24 cellular contexts compared by ENCODE assay signal in the genomic region with DNA sequence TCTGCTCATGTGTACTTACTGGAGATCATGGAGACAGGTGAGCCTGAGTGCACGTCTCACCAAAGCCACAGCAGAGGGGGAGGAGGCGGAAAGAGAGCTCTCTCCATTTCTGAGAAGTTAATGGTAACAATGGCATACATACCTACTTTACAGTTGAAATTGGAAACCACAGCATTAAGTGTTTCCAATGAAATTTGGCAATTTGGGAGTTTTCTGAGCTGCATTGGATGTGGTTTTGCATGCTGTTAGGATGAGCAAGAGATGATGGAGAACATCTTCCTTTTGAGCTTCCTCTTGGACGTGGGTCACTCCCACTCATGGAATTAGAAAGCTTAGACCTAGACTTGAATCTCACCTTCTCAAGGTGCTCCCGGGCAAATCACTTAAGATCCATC. TPM values are rescaled to one million over a fixed set of nuclear protein-coding genes. Genes with fewer than 3 reads are reported as not detected.
DNase-seq lines count a peak whose midpoint lies in the region; ATAC-seq, FAIRE-seq and TF ChIP-seq lines count a peak whose summit lies in the region.
"Had no signal": no experiment of that assay in that cellular context is flagged by ENCODE, and none has a peak within 500 bp of the region (broad histone marks: within the 10 kb centered on the region; RNA-seq: fewer than 3 reads in every experiment).

No MANE protein-coding gene starts in this region.

- peak overlapping the region; percentile 80 for H3K27ac Mint-ChIP-seq in T-helper 1 cell treated with Interleukin-12 subunit alpha and Interleukin-12 subunit beta and Interleukin-4 antibody, amounts not matched to agents 30 μg/mL and 1 μg/mL, for 36 hours
- peak overlapping the region; percentile 30 for H3K27ac Mint-ChIP-seq in activated T-helper 2 cell treated with anti-CD3 and anti-CD28 coated beads, Interferon-gamma antibody, Interleukin-2, Interleukin-4, amounts not matched to agents 10 μg/mL and 5 μg/mL and 100 μg/mL, durations not matched to agents 14 hours and 24 hours and 36 hours
- no peak overlapping the region for H3K27ac Mint-ChIP-seq in type B pancreatic cell
- H3K27ac Mint-ChIP-seq: activated B cell treated with CpG ODN at 0.5 μM for 24 hours had no signal

- peaks cover 20% of the 10 kb centered on the region for H3K4me1 Mint-ChIP-seq in T-helper 1 cell treated with Interleukin-12 subunit alpha and Interleukin-12 subunit beta and Interleukin-4 antibody, amounts not matched to agents 30 μg/mL and 1 μg/mL, for 36 hours (ENCODE audit: low read depth)
- H3K4me1 Mint-ChIP-seq in activated T-helper 2 cell treated with anti-CD3 and anti-CD28 coated beads, Interferon-gamma antibody, Interleukin-2, Interleukin-4, amounts not matched to agents 10 μg/mL and 5 μg/mL and 100 μg/mL, durations not matched to agents 14 hours and 24 hours and 36 hours (ENCODE audit: low read depth), result peaks cover 28% of the 10 kb centered on the region
- H3K4me1 Mint-ChIP-seq in type B pancreatic cell (ENCODE audit: unreplicated experiment), result no peaks in the 10 kb centered on the region

- H3K4me2 ChIP-seq in HepG2 (ENCODE audit: low read depth, low read length), result peak overlapping the region; percentile 1; the same call in 1 of the 2 replicates
- H3K4me2 ChIP-seq: hepatocyte had no signal

- no peak overlapping the region for H3K27ac ChIP-seq in HepG2 (ENCODE audit: extremely low read length, insufficient read depth, low read length)
- H3K27ac ChIP-seq: brain microvascular endothelial cell, colonic mucosa, hepatocyte, SK-N-MC, stomach, upper lobe of right lung had no signal

- H3K4me3 Mint-ChIP-seq in T-helper 1 cell treated with Interleukin-12 subunit alpha and Interleukin-12 subunit beta and Interleukin-4 antibody, amounts not matched to agents 30 μg/mL and 1 μg/mL, for 36 hours, result no peak overlapping the region
- H3K4me3 Mint-ChIP-seq in activated T-helper 2 cell treated with anti-CD3 and anti-CD28 coated beads, Interferon-gamma antibody, Interleukin-2, Interleukin-4, amounts not matched to agents 10 μg/mL and 5 μg/mL and 100 μg/mL, durations not matched to agents 14 hours and 24 hours and 36 hours (ENCODE audit: low read depth), result no peak overlapping the region
- no peak overlapping the region for H3K4me3 Mint-ChIP-seq in type B pancreatic cell
- H3K4me3 Mint-ChIP-seq: activated B cell treated with CpG ODN at 0.5 μM for 24 hours; activated naive CD8-positive, alpha-beta T cell treated with anti-CD3 and anti-CD28 coated beads, Interleukin-2, amount 50 U/mL, for 24 hours had no signal

- H3K27me3 ChIP-seq in HepG2 (ENCODE audit: control insufficient read depth in 1 of 2, insufficient read depth in 2 of 2, low read length in 2 of 2), result peaks cover 0 to 7% of the 10 kb centered on the region in 2 experiments; a peak in 2 of 5 replicates
- H3K27me3 ChIP-seq: brain microvascular endothelial cell, colonic mucosa, hepatocyte, stomach, upper lobe of right lung had no signal

- no peak for TF ChIP-seq CTCF in HepG2 (CRISPR knock-in tag; IDR thresholded peaks at IDR 0.05)
- TF ChIP-seq CTCF in type B pancreatic cell (conservative IDR thresholded peaks at IDR 0.05), result no peak

- H2AFZ ChIP-seq in HepG2 (ENCODE audit: low read length), result no peak overlapping the region
- H2AFZ ChIP-seq: hepatocyte had no signal

- TF ChIP-seq POLR2A in HepG2 (IDR thresholded peaks at IDR 0.05; ENCODE audit: insufficient read depth in 1 of 2, low read depth in 2 of 2, low read length in 2 of 2), result no peak

- TF ChIP-seq RAD21 in HepG2 (CRISPR knock-in tag; IDR thresholded peaks at IDR 0.05), result no peak

- in situ Hi-C loops in HepG2 (cut with HindIII; ENCODE audit: extremely low pct_ligation_motif_present, low pct_unique_long_range_greater_than_20kb), result no loop called here

- no peaks in the 10 kb centered on the region for H3K9me3 Mint-ChIP-seq in T-helper 1 cell treated with Interleukin-12 subunit alpha and Interleukin-12 subunit beta and Interleukin-4 antibody, amounts not matched to agents 30 μg/mL and 1 μg/mL, for 36 hours
- H3K9me3 Mint-ChIP-seq in activated T-helper 2 cell treated with anti-CD3 and anti-CD28 coated beads, Interferon-gamma antibody, Interleukin-2, Interleukin-4, amounts not matched to agents 10 μg/mL and 5 μg/mL and 100 μg/mL, durations not matched to agents 14 hours and 24 hours and 36 hours, result no peaks in the 10 kb centered on the region
- no peaks in the 10 kb centered on the region for H3K9me3 Mint-ChIP-seq in type B pancreatic cell
- H3K9me3 Mint-ChIP-seq: activated B cell treated with CpG ODN at 0.5 μM for 24 hours; activated naive CD8-positive, alpha-beta T cell treated with anti-CD3 and anti-CD28 coated beads, Interleukin-2, amount 50 U/mL, for 24 hours had no signal

- WGBS in HepG2 (ENCODE audit: low lambda C conversion rate), result 32% methylated on average over 4 of the region's 4 CpGs

- no TSS peak for BruUV-seq in HepG2 (replicated peaks; lab: Mats Ljungman, UMichigan)

- no peak overlapping the region for H3K4me3 ChIP-seq in HepG2 (replicated peaks in 1 of 3; ENCODE audit: insufficient read depth in 1 of 3, low read depth in 2 of 3, low read length in 3 of 3)
- H3K4me3 ChIP-seq: colonic mucosa, hepatocyte, lung, SK-N-MC, stomach, upper lobe of right lung had no signal

- DNase-seq in T-helper 1 cell (no peak), HS-5 (ENCODE audit: low read depth) (peak; percentile 63), HepG2 (ENCODE audit: low spot score) (no peak), type B pancreatic cell (ENCODE audit: extremely low spot score, unreplicated experiment) (no peak), mesenteric fat pad (ENCODE audit: low spot score) (no peak)
- DNase-seq in activated T-helper 2 cell treated with anti-CD3 and anti-CD28 coated beads, Interferon-gamma antibody, Interleukin-2, Interleukin-4, amounts not matched to agents 10 μg/mL and 5 μg/mL and 100 μg/mL, durations not matched to agents 14 hours and 24 hours and 36 hours (ENCODE audit: low spot score), result no peak
- DNase-seq: NCI-H2029, occipital lobe, upper lobe of right lung had no signal

- H3K79me2 ChIP-seq in HepG2 (ENCODE audit: insufficient read depth, low read length), result no peaks in the 10 kb centered on the region
- H3K79me2 ChIP-seq: hepatocyte had no signal

- no peaks in the 10 kb centered on the region for H3K36me3 Mint-ChIP-seq in T-helper 1 cell treated with Interleukin-12 subunit alpha and Interleukin-12 subunit beta and Interleukin-4 antibody, amounts not matched to agents 30 μg/mL and 1 μg/mL, for 36 hours (ENCODE audit: low read depth)
- H3K36me3 Mint-ChIP-seq in activated T-helper 2 cell treated with anti-CD3 and anti-CD28 coated beads, Interferon-gamma antibody, Interleukin-2, Interleukin-4, amounts not matched to agents 10 μg/mL and 5 μg/mL and 100 μg/mL, durations not matched to agents 14 hours and 24 hours and 36 hours (ENCODE audit: low read depth), result no peaks in the 10 kb centered on the region
- no peaks in the 10 kb centered on the region for H3K36me3 Mint-ChIP-seq in type B pancreatic cell

- H3K27me3 Mint-ChIP-seq in T-helper 1 cell treated with Interleukin-12 subunit alpha and Interleukin-12 subunit beta and Interleukin-4 antibody, amounts not matched to agents 30 μg/mL and 1 μg/mL, for 36 hours (ENCODE audit: low read depth), result peaks cover 3% of the 10 kb centered on the region
- H3K27me3 Mint-ChIP-seq in activated T-helper 2 cell treated with anti-CD3 and anti-CD28 coated beads, Interferon-gamma antibody, Interleukin-2, Interleukin-4, amounts not matched to agents 10 μg/mL and 5 μg/mL and 100 μg/mL, durations not matched to agents 14 hours and 24 hours and 36 hours (ENCODE audit: low read depth), result no peaks in the 10 kb centered on the region
- H3K27me3 Mint-ChIP-seq in type B pancreatic cell, result peaks cover 3% of the 10 kb centered on the region
- H3K27me3 Mint-ChIP-seq: activated B cell treated with CpG ODN at 0.5 μM for 24 hours; activated naive CD8-positive, alpha-beta T cell treated with anti-CD3 and anti-CD28 coated beads, Interleukin-2, amount 50 U/mL, for 24 hours had no signal

- TF ChIP-seq EP300 in HepG2 (IDR thresholded peaks at IDR 0.05; ENCODE audit: low read depth in 2 of 2, low read length in 2 of 2) (no peak), HepG2 (CRISPR knock-in tag; IDR thresholded peaks at IDR 0.05; ENCODE audit: borderline replicate concordance) (no peak)

- H4K20me1 ChIP-seq in HepG2 (ENCODE audit: insufficient read depth, low read length), result no peaks in the 10 kb centered on the region

- intact Hi-C loops in activated T-helper 2 cell treated with anti-CD3 and anti-CD28 coated beads, Interferon-gamma antibody, Interleukin-2, Interleukin-4, amounts not matched to agents 10 μg/mL and 5 μg/mL and 100 μg/mL, durations not matched to agents 14 hours and 24 hours and 36 hours (cut with micrococcal nuclease), result loop anchor here (1.0 to 10.0 kb wide), 3 partner anchors 57 to 261 kb away; no protein-coding TSS in a partner anchor
- intact Hi-C loops in HepG2 (cut with micrococcal nuclease; ENCODE audit: unreplicated experiment), result loop anchor here (1.0 to 10.0 kb wide), 2 partner anchors 136 to 271 kb away; no protein-coding TSS in a partner anchor

- no peak overlapping the region for H3K9ac ChIP-seq in HepG2 (ENCODE audit: insufficient read depth, low read depth, low read length)

- H3K4me1 ChIP-seq in HepG2 (ENCODE audit: insufficient read depth, low read length), result peaks cover 26% of the 10 kb centered on the region
- H3K4me1 ChIP-seq: upper lobe of right lung had no signal

- no peaks in the 10 kb centered on the region for H3K36me3 ChIP-seq in HepG2 (replicated peaks in 1 of 2; ENCODE audit: control insufficient read depth in 1 of 2, insufficient read depth in 2 of 2, low read length in 2 of 2)
- H3K36me3 ChIP-seq: brain microvascular endothelial cell, colonic mucosa, stomach, upper lobe of right lung had no signal

- CTCF ChIA-PET in HepG2 (lab: Yijun Ruan, JAX; ENCODE audit: low intra/inter-chr PET ratio, low total read pairs), result interaction anchor here (5.8 kb wide), 1 partner anchor 136 kb away, joined by 86 read pairs; no protein-coding TSS in a partner anchor

- no peaks in the 10 kb centered on the region for H3K9me3 ChIP-seq in HepG2 (ENCODE audit: low read length)
- H3K9me3 ChIP-seq: colonic mucosa, stomach, upper lobe of right lung had no signal

- POLR2A ChIA-PET in HepG2 (lab: Yijun Ruan, JAX), result no interaction called here

- FAIRE-seq in HepG2 (lab: Jason Lieb, UNC), result no peak
- FAIRE-seq: endometrium, GM19239 had no signal

- ATAC-seq in HepG2 (peak; percentile 28; the same call in 2 of the 3 replicates), HG02798 (IDR thresholded peaks at IDR 0.05; ENCODE audit: poor library complexity, unreplicated experiment) (no peak)

RNA-seq across cellular contexts. Expression of a gene that starts 25.5 kb away (rescaled TPM):
- not detected in 2 replicates for total RNA-seq in activated T-helper 2 cell treated with anti-CD3 and anti-CD28 coated beads, Interferon-gamma antibody, Interleukin-2, Interleukin-4, amounts not matched to agents 10 μg/mL and 5 μg/mL and 100 μg/mL, durations not matched to agents 14 hours and 24 hours and 36 hours
- not detected in 2 replicates for total RNA-seq in HepG2 (2016; rRNA removed; fragmentation: Illumina TruSeq; extraction: Trizol)
- total RNA-seq in HepG2 (2016; cell fraction: cytosol; rRNA removed; fragmentation: Illumina TruSeq; extraction: Trizol; ENCODE audit: low read depth), result not detected in 2 replicates
- not detected in 2 replicates for total RNA-seq in HepG2 (2016; cell fraction: insoluble cytoplasmic fraction; rRNA removed; fragmentation: Illumina TruSeq; extraction: Trizol)
- not detected in 2 replicates for total RNA-seq in HepG2 (2016; cell fraction: membrane; rRNA removed; fragmentation: Illumina TruSeq; extraction: Trizol)
- total RNA-seq in HepG2 (2016; cell fraction: nucleus; rRNA removed; fragmentation: Illumina TruSeq; extraction: Trizol), result not detected in 2 replicates
- 0.16 TPM in 1 of 2 replicates, not detected in the other for polyA plus RNA-seq in HepG2 (2011; rRNA removed)
- polyA plus RNA-seq in HepG2 (2011; cell fraction: cytosol; rRNA removed), result not detected in 2 replicates
- polyA plus RNA-seq in HepG2 (2011; cell fraction: nucleus; rRNA removed), result 0.54 and 0.80 TPM in 2 replicates
- polyA plus RNA-seq in HepG2 (2012), result not detected in 2 replicates
- not detected in 2 replicates for polyA plus RNA-seq in HepG2 (2016; cell fraction: cytosol; fragmentation: Illumina TruSeq; extraction: Trizol; ENCODE audit: low read depth)
- polyA plus RNA-seq in HepG2 (2016; cell fraction: insoluble cytoplasmic fraction; fragmentation: Illumina TruSeq; extraction: Trizol; ENCODE audit: low read depth), result not detected in 2 replicates
- not detected in 2 replicates for polyA plus RNA-seq in HepG2 (2016; cell fraction: membrane; fragmentation: Illumina TruSeq; extraction: Trizol; ENCODE audit: low read depth)
- polyA plus RNA-seq in HepG2 (2016; cell fraction: nucleus; fragmentation: Illumina TruSeq; extraction: Trizol; ENCODE audit: insufficient read depth, low read depth), result 0.70 and 1.7 TPM in 2 replicates
- not detected in 2 replicates for polyA minus RNA-seq in HepG2 (2011; rRNA and poly(A)+ RNA removed; ENCODE audit: low replicate concordance)
- polyA minus RNA-seq in HepG2 (2011; cell fraction: cytosol; rRNA and poly(A)+ RNA removed), result not detected in 2 replicates
- not detected in 2 replicates for polyA minus RNA-seq in HepG2 (2011; cell fraction: nucleus; rRNA and poly(A)+ RNA removed)
- not detected in 2 replicates for total RNA-seq in type B pancreatic cell (ENCODE audit: low replicate concordance)
- not detected for total RNA-seq in mesenteric fat pad
- total RNA-seq: activated B cell treated with CpG ODN at 0.5 μM for 24 hours; activated CD8-positive, alpha-beta memory T cell treated with anti-CD3 and anti-CD28 coated beads for 36 hours; hepatocyte; lung; myocyte; occipital lobe; renal cortical epithelial cell; stomach; upper lobe of right lung had no signal
- polyA plus RNA-seq: hepatocyte had no signal

RNA-seq across cellular contexts. Expression of a gene that starts 48.9 kb away (rescaled TPM):
- total RNA-seq in activated T-helper 2 cell treated with anti-CD3 and anti-CD28 coated beads, Interferon-gamma antibody, Interleukin-2, Interleukin-4, amounts not matched to agents 10 μg/mL and 5 μg/mL and 100 μg/mL, durations not matched to agents 14 hours and 24 hours and 36 hours, result not detected in 2 replicates
- total RNA-seq in HepG2 (2016; rRNA removed; fragmentation: Illumina TruSeq; extraction: Trizol) (not detected in 2 replicates), type B pancreatic cell (ENCODE audit: low replicate concordance) (0.46 and 0.76 TPM in 2 replicates), mesenteric fat pad (8.2 TPM)
- not detected in 2 replicates for total RNA-seq in HepG2 (2016; cell fraction: cytosol; rRNA removed; fragmentation: Illumina TruSeq; extraction: Trizol; ENCODE audit: low read depth)
- not detected in 2 replicates for total RNA-seq in HepG2 (2016; cell fraction: insoluble cytoplasmic fraction; rRNA removed; fragmentation: Illumina TruSeq; extraction: Trizol)
- total RNA-seq in HepG2 (2016; cell fraction: membrane; rRNA removed; fragmentation: Illumina TruSeq; extraction: Trizol), result not detected in 2 replicates
- total RNA-seq in HepG2 (2016; cell fraction: nucleus; rRNA removed; fragmentation: Illumina TruSeq; extraction: Trizol), result not detected in 2 replicates
- polyA plus RNA-seq in HepG2 (2011; rRNA removed), result 0.08 and 0.18 TPM in 2 replicates
- 0.03 and 0.04 TPM in 2 replicates for polyA plus RNA-seq in HepG2 (2011; cell fraction: cytosol; rRNA removed)
- polyA plus RNA-seq in HepG2 (2011; cell fraction: nucleus; rRNA removed), result not detected in 2 replicates
- 0.11 and 0.20 TPM in 2 replicates for polyA plus RNA-seq in HepG2 (2012)
- not detected in 2 replicates for polyA plus RNA-seq in HepG2 (2016; cell fraction: cytosol; fragmentation: Illumina TruSeq; extraction: Trizol; ENCODE audit: low read depth)
- not detected in 2 replicates for polyA plus RNA-seq in HepG2 (2016; cell fraction: insoluble cytoplasmic fraction; fragmentation: Illumina TruSeq; extraction: Trizol; ENCODE audit: low read depth)
- not detected in 2 replicates for polyA plus RNA-seq in HepG2 (2016; cell fraction: membrane; fragmentation: Illumina TruSeq; extraction: Trizol; ENCODE audit: low read depth)
- polyA plus RNA-seq in HepG2 (2016; cell fraction: nucleus; fragmentation: Illumina TruSeq; extraction: Trizol; ENCODE audit: insufficient read depth, low read depth), result not detected in 2 replicates
- 2.7 TPM in 1 of 2 replicates, not detected in the other for polyA minus RNA-seq in HepG2 (2011; rRNA and poly(A)+ RNA removed; ENCODE audit: low replicate concordance)
- polyA minus RNA-seq in HepG2 (2011; cell fraction: cytosol; rRNA and poly(A)+ RNA removed), result not detected in 2 replicates
- polyA minus RNA-seq in HepG2 (2011; cell fraction: nucleus; rRNA and poly(A)+ RNA removed), result not detected in 2 replicates
- total RNA-seq: activated CD8-positive, alpha-beta memory T cell treated with anti-CD3 and anti-CD28 coated beads for 36 hours; myocyte had no signal
